ENCODE assay signal across 1 cellular context in the genomic region with DNA sequence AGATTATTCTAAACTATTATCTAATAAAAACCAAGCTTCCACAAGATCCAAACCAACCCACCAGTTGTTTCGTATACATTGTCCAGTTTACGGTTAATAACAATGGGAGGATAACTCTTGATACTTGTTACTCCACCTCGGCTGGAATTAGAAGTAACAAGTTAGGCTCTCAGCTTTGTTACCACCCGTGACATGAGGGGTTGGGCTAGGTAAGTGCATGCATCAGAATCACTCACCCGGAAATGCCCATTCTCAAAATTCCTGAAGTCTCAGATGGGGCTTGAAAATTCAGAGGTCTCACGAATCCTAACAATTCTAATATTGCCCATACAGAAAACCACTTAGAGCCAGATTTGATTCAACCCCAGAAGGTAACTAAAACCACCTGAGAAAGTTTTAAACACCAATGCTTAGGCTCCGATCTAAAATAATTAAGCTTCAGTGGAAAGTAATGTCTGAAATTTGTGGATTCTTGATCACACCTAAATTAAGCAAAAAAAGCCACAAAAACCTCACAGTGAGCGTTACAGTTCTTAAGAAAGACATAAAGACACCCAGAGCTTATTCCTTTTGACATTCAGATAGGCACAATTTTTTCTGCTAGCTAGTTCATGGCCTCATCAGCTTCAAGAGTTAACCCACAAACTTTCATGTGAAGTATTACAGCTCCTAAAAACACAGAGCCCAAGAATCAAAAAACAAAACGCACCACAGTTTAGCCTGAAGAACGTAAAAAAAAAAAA.
TF ChIP-seq lines count a peak whose summit lies in the region.

No MANE protein-coding gene starts in this region.

TF ChIP-seq in HepG2, 621 proteins besides CTCF, POLR2A, EP300 and RAD21:
- TF ChIP-seq RBFOX2 (IDR thresholded peaks at IDR 0.05; ENCODE audit: low read depth, low read length) = peak; percentile 19; the same call in 1 of the 2 replicates
- no peak for TF ChIP-seq RXRA (CRISPR knock-in tag; IDR thresholded peaks at IDR 0.05)
- no peak for TF ChIP-seq EED (CRISPR knock-in tag; IDR thresholded peaks at IDR 0.05)
TF ChIP-seq in HepG2: peak in this region for 1.
